ENCODE assay signal across 2 cellular contexts in genomic region chr3:120062474-120062873, GRCh38.
TF ChIP-seq lines count a peak whose summit lies in the region.

No MANE protein-coding gene starts in this region.

TF ChIP-seq in GM23338, 12 proteins besides CTCF, POLR2A, EP300 and RAD21:
- TF ChIP-seq REST (IDR thresholded peaks at IDR 0.05; ENCODE audit: unreplicated experiment) (peak; percentile 78), JUNB (IDR thresholded peaks at IDR 0.05; ENCODE audit: unreplicated experiment) (no peak), NANOG (IDR thresholded peaks at IDR 0.05; ENCODE audit: borderline replicate concordance) (no peak)

TF ChIP-seq in endothelial cell of umbilical vein, 7 proteins besides CTCF, POLR2A, EP300 and RAD21:
- TF ChIP-seq MYC (IDR thresholded peaks at IDR 0.05; ENCODE audit: low read depth, low read length) (no peak), JUN (IDR thresholded peaks at IDR 0.05; ENCODE audit: borderline replicate concordance, insufficient read depth, insufficient read length, low read depth) (no peak), FOS (IDR thresholded peaks at IDR 0.05; ENCODE audit: borderline replicate concordance, insufficient read depth, low read length) (no peak), EZH2 (IDR thresholded peaks at IDR 0.05; ENCODE audit: borderline replicate concordance, low read depth, low read length, severe bottlenecking) (no peak), MAX (IDR thresholded peaks at IDR 0.05; ENCODE audit: insufficient read depth, insufficient read length) (no peak), POLR2AphosphoS5 (IDR thresholded peaks at IDR 0.05; ENCODE audit: insufficient read depth, low read depth, low read length) (no peak), GATA2 (IDR thresholded peaks at IDR 0.05; ENCODE audit: insufficient read depth, insufficient read length, low read depth, low read length) (no peak)
